8 cellular contexts compared by ENCODE assay signal in genomic region chr5:141407790-141408494, GRCh38. TPM values are rescaled to one million over a fixed set of nuclear protein-coding genes. Genes with fewer than 3 reads are reported as not detected.
DNase-seq lines count a peak whose midpoint lies in the region; ATAC-seq, FAIRE-seq and TF ChIP-seq lines count a peak whose summit lies in the region.
"Not testable (repeated sequence)": the region's sequence is repeated elsewhere in the genome, so short reads cannot be mapped to it uniquely, and the experiment has no call there.

Gene PCDHGB6, plus strand, starts transcription at chr5:141408021. Its CDS starts 182 bp downstream, at chr5:141408203.

- not testable (repeated sequence) for H3K27ac ChIP-seq in kidney (ENCODE audit: low read depth in 2 of 2, low read length in 2 of 2); trophoblast cell (ENCODE audit: low read depth, low read length); thymus (ENCODE audit: low read depth)

- peak within 1 kb of the TSS; percentile 51 for H4K91ac ChIP-seq in trophoblast cell (ENCODE audit: low read depth, low read length)

- not testable (repeated sequence) for H3K27me3 Mint-ChIP-seq in HFFc6 (ENCODE audit: insufficient read depth)

- peak within 1 kb of the TSS; percentile 33; the same call in 1 of the 2 replicates for H3K4me3 ChIP-seq in GM08714 (ENCODE audit: low read length)
- H3K4me3 ChIP-seq in kidney (ENCODE audit: low read length in 2 of 2) = not testable (repeated sequence)
- peak within 1 kb of the TSS; percentile 75 for H3K4me3 ChIP-seq in trophoblast cell (ENCODE audit: low read depth, low read length)
- peak within 1 kb of the TSS; percentile 25 for H3K4me3 ChIP-seq in thymus (ENCODE audit: low read length)

- H3K79me1 ChIP-seq in trophoblast cell (ENCODE audit: low read length) = not testable (repeated sequence)

- TF ChIP-seq CTCF in HFFc6 (IDR thresholded peaks at IDR 0.05) (peak; percentile 51; the same call in 1 of the 2 replicates), kidney (IDR thresholded peaks at IDR 0.05; ENCODE audit: borderline replicate concordance, extremely low read depth, insufficient read depth) (peak; percentile 27)

- H3K4ac ChIP-seq in trophoblast cell (ENCODE audit: low read depth, low read length) = not testable (repeated sequence)

- not testable (repeated sequence) for H2AK5ac ChIP-seq in trophoblast cell (ENCODE audit: low read length)

- not testable (repeated sequence) for H3K27ac Mint-ChIP-seq in HFFc6
- H3K27ac Mint-ChIP-seq in activated naive CD4-positive, alpha-beta T cell treated with anti-CD3 and anti-CD28 coated beads, Interleukin-2, amount 50 U/mL, for 72 hours = peak within 1 kb of the TSS in 1 of 2 donors; percentile 29

- H4K8ac ChIP-seq in trophoblast cell (ENCODE audit: low read depth, low read length) = not testable (repeated sequence)

- H3K9ac ChIP-seq in kidney (ENCODE audit: low read length in 2 of 2); trophoblast cell (ENCODE audit: low read length): not testable (repeated sequence)

- not testable (repeated sequence) for H2BK120ac ChIP-seq in trophoblast cell (ENCODE audit: insufficient read depth, low read length, poor library complexity)

- H4K12ac ChIP-seq in trophoblast cell (ENCODE audit: low read depth, low read length) = not testable (repeated sequence)

- H3K9me3 ChIP-seq in kidney (ENCODE audit: control insufficient read depth in 1 of 2, low read length in 2 of 2) (peaks cover 22 to 61% of the 10 kb centered on the region in 2 donors), trophoblast cell (ENCODE audit: insufficient read depth, low read depth, low read length) (peaks cover 26% of the 10 kb centered on the region), thymus (ENCODE audit: control insufficient read depth) (peaks cover 13% of the 10 kb centered on the region)

- not testable (repeated sequence) for H3K27me3 ChIP-seq in trophoblast cell (ENCODE audit: insufficient read depth, low read length)
- peaks cover 19% of the 10 kb centered on the region for H3K27me3 ChIP-seq in thymus (ENCODE audit: control insufficient read depth, insufficient read depth)

- H3K18ac ChIP-seq in trophoblast cell (ENCODE audit: low read length) = not testable (repeated sequence)

- peak; percentile 56 to 58 for ATAC-seq in activated naive CD4-positive, alpha-beta T cell treated with anti-CD3 and anti-CD28 coated beads, Interleukin-2, amount 50 U/mL, for 72 hours
- peak; percentile 50 for ATAC-seq in esophagus mucosa

- H3K14ac ChIP-seq in trophoblast cell (ENCODE audit: low read length) = not testable (repeated sequence)

- not testable (repeated sequence) for H3K4me1 ChIP-seq in kidney (ENCODE audit: control insufficient read depth in 1 of 2, insufficient read depth in 1 of 2, low read depth in 1 of 2, low read length in 2 of 2); trophoblast cell (ENCODE audit: control insufficient read depth in 1 of 2, insufficient read depth in 2 of 2, low read length in 2 of 2); thymus (ENCODE audit: control insufficient read depth, insufficient read depth, low read length)

- H2BK12ac ChIP-seq in trophoblast cell (ENCODE audit: low read length) = not testable (repeated sequence)

- not testable (repeated sequence) for H3K79me2 ChIP-seq in trophoblast cell (ENCODE audit: control insufficient read depth, insufficient read depth, low read length, poor library complexity)

- DNase-seq in HFFc6; activated naive CD4-positive, alpha-beta T cell treated with anti-CD3 and anti-CD28 coated beads, Interleukin-2, amount 50 U/mL, for 72 hours (ENCODE audit: low spot score in 2 of 2); kidney: not testable (repeated sequence)
- peak; percentile 35 for DNase-seq in RCC 7860 (ENCODE audit: low spot score)
- peak in 1 of 2 donors; percentile 36 for DNase-seq in trophoblast cell

- H3K36me3 ChIP-seq in kidney (ENCODE audit: control insufficient read depth in 1 of 2, insufficient read depth in 2 of 2, low read length in 2 of 2); trophoblast cell (ENCODE audit: control insufficient read depth in 1 of 2, insufficient read depth in 2 of 2, low read length in 2 of 2); thymus (ENCODE audit: control insufficient read depth, insufficient read depth): not testable (repeated sequence)

- H3K4me3 Mint-ChIP-seq in HFFc6 = not testable (repeated sequence)

- peaks cover 60% of the 10 kb centered on the region for H3K9me3 Mint-ChIP-seq in HFFc6
- peaks cover 26 to 28% of the 10 kb centered on the region in 2 donors for H3K9me3 Mint-ChIP-seq in activated naive CD4-positive, alpha-beta T cell treated with anti-CD3 and anti-CD28 coated beads, Interleukin-2, amount 50 U/mL, for 72 hours

- WGBS in trophoblast cell (ENCODE audit: extremely low coverage, insufficient coverage, insufficient read length) = no CpG with 5 or more reads among the region's 51 CpGs
- WGBS in thymus = 17% methylated on average over 51 of the region's 51 CpGs

- not testable (repeated sequence) for H2BK5ac ChIP-seq in trophoblast cell (ENCODE audit: low read depth, low read length, poor library complexity)

- peak within 1 kb of the TSS; percentile 92 for H2AFZ ChIP-seq in trophoblast cell (ENCODE audit: insufficient read depth, low read length, poor library complexity)

- not testable (repeated sequence) for FAIRE-seq in RCC 7860 (lab: Jason Lieb, UNC); kidney (lab: Jason Lieb, UNC)

- H3K36me3 Mint-ChIP-seq in HFFc6 (ENCODE audit: low read depth) = peaks cover 62% of the 10 kb centered on the region
- peaks cover 48 to 63% of the 10 kb centered on the region in 2 donors for H3K36me3 Mint-ChIP-seq in activated naive CD4-positive, alpha-beta T cell treated with anti-CD3 and anti-CD28 coated beads, Interleukin-2, amount 50 U/mL, for 72 hours

- not testable (repeated sequence) for H3K4me1 Mint-ChIP-seq in HFFc6 (ENCODE audit: low read depth)

- H3K23ac ChIP-seq in trophoblast cell (ENCODE audit: low read length) = not testable (repeated sequence)

- H3K4me2 ChIP-seq in trophoblast cell (ENCODE audit: low read length) = peak within 1 kb of the TSS; percentile 80

- intact Hi-C loops in kidney (cut with DNase I) = not testable (repeated sequence)

RNA-seq across cellular contexts. Expression of gene PCDHGB6, which starts in this region (rescaled TPM):
- 1 to 10 TPM in 4 of 6 experiments, under 1 TPM in 2; 0.79 to 1.4 (median 1.1) TPM for total RNA-seq in HFFc6 (2021; fragmentation: NEBNext Ultra II Directional; extraction: Animal tissue kit (Norgen Biotek cat#: 25700))
- under 1 TPM in 1 of 2 donors, not detected in 1; 0.08 TPM for total RNA-seq in activated naive CD4-positive, alpha-beta T cell treated with anti-CD3 and anti-CD28 coated beads, Interleukin-2, amount 50 U/mL, for 72 hours
- total RNA-seq in esophagus mucosa (3.0 TPM), kidney (7.5 TPM)
- polyA plus RNA-seq in kidney (ENCODE audit: insufficient read depth, low read depth, low replicate concordance) (0.22 TPM), thymus (1.1 TPM)
- 11.5 and 12.2 TPM in 2 replicates for polyA plus RNA-seq in trophoblast cell (2013)

Comparison
In these comparisons a context has a peak if more than half of its experiments do, and no peak if none do; other contexts are left out.
1. Peak in ATAC-seq in activated naive CD4-positive, alpha-beta T cell treated with anti-CD3 and anti-CD28 coated beads, Interleukin-2, amount 50 U/mL, for 72 hours; RNA of the gene not detected or under 1 TPM.